In genomic region chr5:170630226-170630625, GRCh38 we compare ENCODE assay signal across 25 cellular contexts.
"Had no signal": no experiment of that assay in that cellular context is flagged by ENCODE, and none has a peak within 500 bp of the region (broad histone marks: within the 10 kb centered on the region; RNA-seq: fewer than 3 reads in every experiment).

No MANE protein-coding gene starts in this region.

- DNase-seq: activated CD4-positive, alpha-beta memory T cell treated with anti-CD3 and anti-CD28 coated beads, Interleukin-2, amount 10 ng/mL, durations not matched to agents 7 days and 5 days; activated CD4-positive, alpha-beta T cell treated with anti-CD3 and anti-CD28 coated beads, Interleukin-2, amount 50 U/mL, for 1 hour; activated CD4-positive, CD25-positive, alpha-beta regulatory T cell; activated T-cell treated with anti-CD3 and anti-CD28 coated beads for 4 hours; activated T-cell treated with anti-CD3 and anti-CD28 coated beads, Interleukin-2, amount 50 U/mL, for 48 hours; amniotic stem cell; body of pancreas; Karpas-422; MM.1S; NCI-H1048; NCI-H146; NCI-H187 treated with DMSO at 0.1 percent for 48 hours; NCI-H2081 treated with DMSO at 0.1 percent for 48 hours; NCI-H2171; NCI-H2227 treated with DMSO at 0.1 percent for 48 hours; NCI-H446 treated with DMSO at 0.1 percent for 48 hours; NCI-H524 treated with DMSO at 0.1 percent for 48 hours; T-cell had no signal

- H3K36me3 Mint-ChIP-seq: activated naive CD4-positive, alpha-beta T cell treated with anti-CD3 and anti-CD28 coated beads, Interleukin-2, amount 50 U/mL, for 24 hours; T-cell had no signal

- H3K36me3 ChIP-seq: ascending aorta had no signal

- H3K9me3 ChIP-seq: ascending aorta, body of pancreas had no signal

- H3K4me3 Mint-ChIP-seq: activated CD4-positive, alpha-beta memory T cell treated with anti-CD3 and anti-CD28 coated beads, Interleukin-2, amount 10 ng/mL, durations not matched to agents 7 days and 5 days; activated naive CD4-positive, alpha-beta T cell treated with anti-CD3 and anti-CD28 coated beads, Interleukin-2, amount 50 U/mL, for 24 hours; activated T-helper 17 cell treated with anti-CD3 and anti-CD28 coated beads, Interleukin-2, amount 50 U/mL, for 72 hours; central memory CD8-positive, alpha-beta T cell; T-cell had no signal

- H3K4me3 ChIP-seq: ascending aorta, body of pancreas, K562, SK-N-MC had no signal

- ATAC-seq: activated T-helper 17 cell treated with anti-CD3 and anti-CD28 coated beads, Interleukin-2, amount 50 U/mL, for 72 hours; body of pancreas had no signal

- H3K9me3 Mint-ChIP-seq: activated CD4-positive, alpha-beta memory T cell treated with anti-CD3 and anti-CD28 coated beads, Interleukin-2, amount 10 ng/mL, durations not matched to agents 7 days and 5 days; activated naive CD4-positive, alpha-beta T cell treated with anti-CD3 and anti-CD28 coated beads, Interleukin-2, amount 50 U/mL, for 24 hours; activated T-helper 17 cell treated with anti-CD3 and anti-CD28 coated beads, Interleukin-2, amount 50 U/mL, for 72 hours; central memory CD8-positive, alpha-beta T cell; T-cell had no signal

- H3K27ac Mint-ChIP-seq: activated CD4-positive, alpha-beta memory T cell treated with anti-CD3 and anti-CD28 coated beads, Interleukin-2, amount 10 ng/mL, durations not matched to agents 7 days and 5 days; activated naive CD4-positive, alpha-beta T cell treated with anti-CD3 and anti-CD28 coated beads, Interleukin-2, amount 50 U/mL, for 24 hours; activated T-helper 17 cell treated with anti-CD3 and anti-CD28 coated beads, Interleukin-2, amount 50 U/mL, for 72 hours; T-cell had no signal

- H3K27me3 ChIP-seq: ascending aorta, body of pancreas had no signal

- H3K27ac ChIP-seq: ascending aorta, body of pancreas, SK-N-MC, VCaP had no signal

- H3K27me3 Mint-ChIP-seq: activated naive CD4-positive, alpha-beta T cell treated with anti-CD3 and anti-CD28 coated beads, Interleukin-2, amount 50 U/mL, for 24 hours had no signal
